Comparison of ENCODE assay signal across 13 cellular contexts in the genomic region with DNA sequence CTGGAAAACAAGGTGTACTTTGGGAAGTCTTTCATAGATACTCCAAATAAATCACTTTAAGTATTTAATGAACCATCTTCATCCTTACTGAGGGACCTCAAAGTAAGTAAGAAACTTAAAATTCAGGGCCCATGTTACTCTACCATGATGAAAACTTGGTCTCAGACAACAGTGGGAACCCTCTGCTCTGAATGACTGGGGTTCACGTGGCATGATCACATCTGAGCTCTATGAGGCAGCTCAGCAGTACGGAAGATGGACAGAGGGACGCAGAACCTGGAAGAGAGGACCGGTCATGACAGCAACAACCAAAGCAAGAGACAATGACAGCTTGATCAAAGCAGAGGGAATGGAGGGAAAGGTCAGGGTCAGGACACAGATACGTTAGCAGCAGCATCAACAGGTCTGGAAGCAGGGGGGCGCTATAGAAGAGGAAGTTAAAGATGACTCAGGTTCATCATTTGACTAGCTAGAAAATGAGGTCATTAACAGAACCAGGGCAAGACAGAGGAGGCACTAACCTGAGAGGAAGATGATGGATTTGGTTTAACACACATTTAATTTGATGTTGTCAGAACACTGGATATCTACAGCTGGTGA. TPM values are rescaled to one million over a fixed set of nuclear protein-coding genes. Genes with fewer than 3 reads are reported as not detected.
DNase-seq lines count a peak whose midpoint lies in the region; ATAC-seq, FAIRE-seq and TF ChIP-seq lines count a peak whose summit lies in the region.
"Had no signal": no experiment of that assay in that cellular context is flagged by ENCODE, and none has a peak within 500 bp of the region (broad histone marks: within the 10 kb centered on the region; RNA-seq: fewer than 3 reads in every experiment).

No MANE protein-coding gene starts in this region.

- no peaks in the 10 kb centered on the region for H3K27me3 Mint-ChIP-seq in T-helper 2 cell treated with Interferon-gamma antibody and Interleukin-4, amounts not matched to agents 5 μg/mL and 100 μg/mL, for 36 hours (ENCODE audit: low read depth)

- no peaks in the 10 kb centered on the region for H3K9me3 Mint-ChIP-seq in T-helper 2 cell treated with Interferon-gamma antibody and Interleukin-4, amounts not matched to agents 5 μg/mL and 100 μg/mL, for 36 hours

- TF ChIP-seq CTCF in fibroblast of mammary gland (conservative IDR thresholded peaks at IDR 0.05; ENCODE audit: control insufficient read depth, insufficient read depth, low read depth, low read length) = peak; percentile 13

- FAIRE-seq in GM12891 (lab: Jason Lieb, UNC) = peak; percentile 63

- peaks cover 24% of the 10 kb centered on the region for H3K4me1 Mint-ChIP-seq in T-helper 2 cell treated with Interferon-gamma antibody and Interleukin-4, amounts not matched to agents 5 μg/mL and 100 μg/mL, for 36 hours (ENCODE audit: low read depth)

- peaks cover 39% of the 10 kb centered on the region for H3K36me3 Mint-ChIP-seq in T-helper 2 cell treated with Interferon-gamma antibody and Interleukin-4, amounts not matched to agents 5 μg/mL and 100 μg/mL, for 36 hours (ENCODE audit: low read depth)

- intact Hi-C loops in left cardiac atrium (cut with DNase I) = no loop called here

- H3K4me3 Mint-ChIP-seq in T-helper 2 cell treated with Interferon-gamma antibody and Interleukin-4, amounts not matched to agents 5 μg/mL and 100 μg/mL, for 36 hours = peak overlapping the region; percentile 16

- ATAC-seq in GM21737 (IDR thresholded peaks at IDR 0.05; ENCODE audit: unreplicated experiment) = no peak
- ATAC-seq in HG03108 (IDR thresholded peaks at IDR 0.05; ENCODE audit: unreplicated experiment) = no peak
- ATAC-seq in left cardiac atrium = no peak

- DNase-seq in AML-193 (lab: John Stamatoyannopoulos, UW) = peak; percentile 24 to 37
- no peak for DNase-seq in GM12891 (ENCODE audit: insufficient read length, low spot score)
- peak; percentile 46 for DNase-seq in T-helper 2 cell treated with Interferon-gamma antibody and Interleukin-4, amounts not matched to agents 5 μg/mL and 100 μg/mL, for 36 hours (ENCODE audit: low spot score)
- no peak for DNase-seq in fibroblast of mammary gland (ENCODE audit: low read depth)
- no peak for DNase-seq in activated gamma-delta T cell (lab: John Stamatoyannopoulos, UW)
- no peak for DNase-seq in left cardiac atrium
- DNase-seq: DMS79 treated with DMSO at 0.1 percent for 48 hours, NCI-H146, upper lobe of left lung had no signal

- H3K4me3 ChIP-seq in fibroblast of mammary gland (ENCODE audit: control insufficient read depth, low read depth, low read length) = no peak overlapping the region
- H3K4me3 ChIP-seq: lung, SK-N-MC, upper lobe of left lung had no signal

- peak overlapping the region; percentile 74 for H3K27ac Mint-ChIP-seq in T-helper 2 cell treated with Interferon-gamma antibody and Interleukin-4, amounts not matched to agents 5 μg/mL and 100 μg/mL, for 36 hours

- no peak for TF ChIP-seq POLR2A in GM12891 (IDR thresholded peaks at IDR 0.05; ENCODE audit: low read depth, low read length)

TF ChIP-seq in GM12891, 5 proteins besides CTCF, POLR2A, EP300 and RAD21:
- TF ChIP-seq SPI1 (IDR thresholded peaks at IDR 0.05; ENCODE audit: low read depth, low read length) (0 out of 2 replicates have a peak, but pooled peaks have one; percentile 10), TAF1 (IDR thresholded peaks at IDR 0.05; ENCODE audit: low read depth, low read length) (no peak)

RNA-seq across cellular contexts. Expression of a gene that starts 9.5 kb away (rescaled TPM):
- polyA plus RNA-seq in GM12891 (2012; ENCODE audit: low read depth, missing spikeins) = 96.3 TPM
- 10 to 100 TPM; 34.6 to 46.4 TPM for total RNA-seq in left cardiac atrium

Comparison
In these comparisons a context has a peak if more than half of its experiments do, and no peak if none do; other contexts are left out.
1. DNase-seq: peak in AML-193 (2 of 2) and T-helper 2 cell treated with Interferon-gamma antibody and Interleukin-4, amounts not matched to agents 5 μg/mL and 100 μg/mL, for 36 hours (single experiment); none in GM12891 (single experiment), fibroblast of mammary gland (single experiment), activated gamma-delta T cell (single experiment) and left cardiac atrium (single experiment).